In the genomic region with DNA sequence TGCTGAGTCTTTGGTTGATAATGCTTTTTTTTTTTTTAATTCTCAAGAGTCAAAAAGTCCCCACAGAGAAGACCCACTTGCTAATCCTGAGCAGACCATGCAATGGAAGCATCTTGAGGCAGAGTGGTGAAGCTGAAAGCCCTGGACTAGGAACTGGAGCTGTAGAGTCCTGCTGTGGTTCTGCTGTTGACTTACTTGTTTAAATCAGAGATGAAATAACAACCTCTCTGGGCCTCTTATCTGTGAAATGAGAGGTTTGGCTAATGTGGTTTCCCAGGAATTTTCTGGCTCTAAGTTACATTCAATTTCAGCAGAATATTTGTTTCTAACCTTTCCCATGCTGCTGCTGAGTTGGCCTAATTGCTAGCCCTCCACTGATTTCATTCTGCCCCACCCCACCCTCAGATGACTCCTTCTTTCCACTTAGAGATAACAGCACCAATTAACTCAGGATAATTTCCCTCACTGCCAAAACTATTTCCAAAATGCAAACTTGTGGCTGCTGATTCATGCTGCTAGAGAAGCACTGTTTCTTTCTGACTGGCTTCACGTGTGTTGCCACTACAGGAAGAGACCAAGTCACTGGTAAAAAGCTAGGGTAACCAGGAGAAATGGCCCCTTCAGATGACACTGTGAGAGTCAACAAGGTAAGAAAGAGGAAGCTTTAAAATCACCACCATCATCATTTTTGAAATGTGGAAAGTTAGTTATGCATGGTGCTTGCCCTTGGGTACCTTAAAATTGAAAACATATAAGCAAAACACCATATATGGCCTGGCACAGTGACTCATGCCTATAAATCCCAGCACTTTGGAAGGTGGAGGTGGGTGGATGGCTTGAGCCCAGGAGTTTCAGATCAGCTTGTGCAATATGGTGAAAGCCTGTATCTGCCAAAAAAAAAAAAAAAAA, we compare ENCODE assay signal across 8 cellular contexts.
DNase-seq lines count a peak whose midpoint lies in the region; ATAC-seq and FAIRE-seq lines count a peak whose summit lies in the region.

No MANE protein-coding gene starts in this region.

- peak overlapping the region; percentile 20 for H3K27ac Mint-ChIP-seq in activated naive CD4-positive, alpha-beta T cell treated with anti-CD3 and anti-CD28 coated beads, Interleukin-2, amount 50 U/mL, for 24 hours
- H3K27ac Mint-ChIP-seq in activated naive CD8-positive, alpha-beta T cell, result peak overlapping the region; percentile 51

- H3K9me3 Mint-ChIP-seq in activated naive CD4-positive, alpha-beta T cell treated with anti-CD3 and anti-CD28 coated beads, Interleukin-2, amount 50 U/mL, for 24 hours, result peaks cover 7% of the 10 kb centered on the region
- no peaks in the 10 kb centered on the region for H3K9me3 Mint-ChIP-seq in activated naive CD8-positive, alpha-beta T cell (ENCODE audit: low read depth)

- H3K4me3 Mint-ChIP-seq in activated naive CD4-positive, alpha-beta T cell treated with anti-CD3 and anti-CD28 coated beads, Interleukin-2, amount 50 U/mL, for 24 hours, result no peak overlapping the region
- H3K4me3 Mint-ChIP-seq in activated naive CD8-positive, alpha-beta T cell, result no peak overlapping the region

- ATAC-seq in HG03045 (IDR thresholded peaks at IDR 0.05; ENCODE audit: unreplicated experiment) (peak; percentile 86), sciatic nerve (peak; percentile 92)

- no peaks in the 10 kb centered on the region for H3K36me3 Mint-ChIP-seq in activated naive CD4-positive, alpha-beta T cell treated with anti-CD3 and anti-CD28 coated beads, Interleukin-2, amount 50 U/mL, for 24 hours
- H3K36me3 Mint-ChIP-seq in activated naive CD8-positive, alpha-beta T cell, result no peaks in the 10 kb centered on the region

- DNase-seq in activated naive CD4-positive, alpha-beta T cell treated with anti-CD3 and anti-CD28 coated beads, Interleukin-2, amount 50 U/mL, for 16 hours, result no peak
- DNase-seq in sciatic nerve (ENCODE audit: low spot score), result no peak
- no peak for DNase-seq in NCI-H2107 treated with DMSO at 0.1 percent for 48 hours (lab: John Stamatoyannopoulos, UW; ENCODE audit: unreplicated experiment)
- no peak for DNase-seq in SKM-1 (lab: John Stamatoyannopoulos, UW; ENCODE audit: unreplicated experiment)
- no peak for DNase-seq in GM19239 (ENCODE audit: insufficient read length, low spot score)

- H3K27me3 Mint-ChIP-seq in activated naive CD4-positive, alpha-beta T cell treated with anti-CD3 and anti-CD28 coated beads, Interleukin-2, amount 50 U/mL, for 24 hours, result peaks cover 3% of the 10 kb centered on the region
- peaks cover 17% of the 10 kb centered on the region for H3K27me3 Mint-ChIP-seq in activated naive CD8-positive, alpha-beta T cell

- no peaks in the 10 kb centered on the region for H3K4me1 Mint-ChIP-seq in activated naive CD4-positive, alpha-beta T cell treated with anti-CD3 and anti-CD28 coated beads, Interleukin-2, amount 50 U/mL, for 24 hours
- peaks cover 8% of the 10 kb centered on the region for H3K4me1 Mint-ChIP-seq in activated naive CD8-positive, alpha-beta T cell (ENCODE audit: low read depth)

- no peak for FAIRE-seq in GM19239 (lab: Jason Lieb, UNC)

- intact Hi-C loops in sciatic nerve (cut with DNase I), result no loop called here
